2 cellular contexts compared by ENCODE assay signal in genomic region chr19:12976109-12976508, GRCh38.
TF ChIP-seq lines count a peak whose summit lies in the region.

No MANE protein-coding gene starts in this region.

TF ChIP-seq in WTC11, 78 proteins besides CTCF, POLR2A, EP300 and RAD21:
- TF ChIP-seq ZNF121 (CRISPR knock-in tag; IDR thresholded peaks at IDR 0.05), result peak; percentile 74

TF ChIP-seq in K562, 482 proteins besides CTCF, POLR2A, EP300 and RAD21:
- peak; percentile 76 for TF ChIP-seq ZNF121 (CRISPR knock-in tag; conservative IDR thresholded peaks at IDR 0.05)
